In the genomic region with DNA sequence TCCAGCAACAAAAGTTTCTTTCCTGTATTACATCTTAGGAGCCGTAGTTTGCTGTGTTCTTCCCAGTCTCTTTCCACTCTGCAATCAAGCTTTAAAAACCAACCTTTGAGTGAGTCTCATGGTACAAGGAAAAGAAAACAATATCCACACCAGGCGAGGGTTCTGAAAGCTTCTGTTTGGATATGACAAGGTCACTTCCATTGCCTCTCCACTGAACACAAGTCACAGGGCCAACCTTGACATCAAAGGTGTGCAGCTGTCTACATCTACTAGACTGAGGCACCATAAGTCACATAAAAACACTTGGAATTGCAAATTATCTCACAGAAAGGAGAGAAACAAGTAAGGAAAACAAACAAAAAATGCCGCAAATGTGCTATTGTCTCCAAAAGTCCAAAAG, we compare ENCODE assay signal across 3 cellular contexts.
TF ChIP-seq lines count a peak whose summit lies in the region.

No MANE protein-coding gene starts in this region.

TF ChIP-seq in HepG2, 621 proteins besides CTCF, POLR2A, EP300 and RAD21:
- TF ChIP-seq ZBTB37 (CRISPR knock-in tag; IDR thresholded peaks at IDR 0.05) (no peak), ZNF790 (CRISPR knock-in tag; IDR thresholded peaks at IDR 0.05; ENCODE audit: borderline replicate concordance) (no peak), SOX6 (IDR thresholded peaks at IDR 0.05) (no peak), SOX6 (CRISPR knock-in tag; IDR thresholded peaks at IDR 0.05) (peak; percentile 49), ZMYM4 (CRISPR knock-in tag; IDR thresholded peaks at IDR 0.05) (peak; percentile 45; the same call in 1 of the 2 replicates), SOX13 (IDR thresholded peaks at IDR 0.05) (no peak), SOX13 (CRISPR knock-in tag; conservative IDR thresholded peaks at IDR 0.05 in 1 of 2, IDR thresholded peaks at IDR 0.05 in 1 of 2) (peak in 1 of 2 experiments; percentile 34; a peak in 1 of 4 replicates), HOXA7 (CRISPR knock-in tag; IDR thresholded peaks at IDR 0.05) (no peak), SKI (IDR thresholded peaks at IDR 0.05; ENCODE audit: partially characterized antibody) (peak; percentile 16), ZNF317 (CRISPR knock-in tag; IDR thresholded peaks at IDR 0.05) (peak; percentile 52; the same call in 1 of the 2 replicates), RARA (CRISPR knock-in tag; IDR thresholded peaks at IDR 0.05) (peak; percentile 40; the same call in 1 of the 2 replicates)
- TF ChIP-seq, protein P1, sequence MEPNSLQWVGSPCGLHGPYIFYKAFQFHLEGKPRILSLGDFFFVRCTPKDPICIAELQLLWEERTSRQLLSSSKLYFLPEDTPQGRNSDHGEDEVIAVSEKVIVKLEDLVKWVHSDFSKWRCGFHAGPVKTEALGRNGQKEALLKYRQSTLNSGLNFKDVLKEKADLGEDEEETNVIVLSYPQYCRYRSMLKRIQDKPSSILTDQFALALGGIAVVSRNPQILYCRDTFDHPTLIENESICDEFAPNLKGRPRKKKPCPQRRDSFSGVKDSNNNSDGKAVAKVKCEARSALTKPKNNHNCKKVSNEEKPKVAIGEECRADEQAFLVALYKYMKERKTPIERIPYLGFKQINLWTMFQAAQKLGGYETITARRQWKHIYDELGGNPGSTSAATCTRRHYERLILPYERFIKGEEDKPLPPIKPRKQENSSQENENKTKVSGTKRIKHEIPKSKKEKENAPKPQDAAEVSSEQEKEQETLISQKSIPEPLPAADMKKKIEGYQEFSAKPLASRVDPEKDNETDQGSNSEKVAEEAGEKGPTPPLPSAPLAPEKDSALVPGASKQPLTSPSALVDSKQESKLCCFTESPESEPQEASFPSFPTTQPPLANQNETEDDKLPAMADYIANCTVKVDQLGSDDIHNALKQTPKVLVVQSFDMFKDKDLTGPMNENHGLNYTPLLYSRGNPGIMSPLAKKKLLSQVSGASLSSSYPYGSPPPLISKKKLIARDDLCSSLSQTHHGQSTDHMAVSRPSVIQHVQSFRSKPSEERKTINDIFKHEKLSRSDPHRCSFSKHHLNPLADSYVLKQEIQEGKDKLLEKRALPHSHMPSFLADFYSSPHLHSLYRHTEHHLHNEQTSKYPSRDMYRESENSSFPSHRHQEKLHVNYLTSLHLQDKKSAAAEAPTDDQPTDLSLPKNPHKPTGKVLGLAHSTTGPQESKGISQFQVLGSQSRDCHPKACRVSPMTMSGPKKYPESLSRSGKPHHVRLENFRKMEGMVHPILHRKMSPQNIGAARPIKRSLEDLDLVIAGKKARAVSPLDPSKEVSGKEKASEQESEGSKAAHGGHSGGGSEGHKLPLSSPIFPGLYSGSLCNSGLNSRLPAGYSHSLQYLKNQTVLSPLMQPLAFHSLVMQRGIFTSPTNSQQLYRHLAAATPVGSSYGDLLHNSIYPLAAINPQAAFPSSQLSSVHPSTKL (CRISPR knock-in tag; IDR thresholded peaks at IDR 0.05) = peak; percentile 19; the same call in 1 of the 2 replicates

TF ChIP-seq in GM23338, 12 proteins besides CTCF, POLR2A, EP300 and RAD21 (continues in another document):
- TF ChIP-seq ZNF331 (CRISPR knock-in tag; IDR thresholded peaks at IDR 0.05; ENCODE audit: low read depth) (no peak), EZH2 (IDR thresholded peaks at IDR 0.05; ENCODE audit: low read depth, unreplicated experiment) (no peak), POLR2AphosphoS5 (IDR thresholded peaks at IDR 0.05; ENCODE audit: low read depth) (no peak), EZH2phosphoT487 (IDR thresholded peaks at IDR 0.05; ENCODE audit: unreplicated experiment) (no peak), ZNF114 (CRISPR knock-in tag; IDR thresholded peaks at IDR 0.05) (no peak), STAT1 (IDR thresholded peaks at IDR 0.05; ENCODE audit: unreplicated experiment) (no peak), NANOG (IDR thresholded peaks at IDR 0.05; ENCODE audit: borderline replicate concordance) (no peak), JUNB (IDR thresholded peaks at IDR 0.05; ENCODE audit: unreplicated experiment) (no peak), ETS1 (IDR thresholded peaks at IDR 0.05) (no peak), CREB1 (CRISPR knock-in tag; IDR thresholded peaks at IDR 0.05; ENCODE audit: low read depth) (no peak)
- TF ChIP-seq, protein P2, sequence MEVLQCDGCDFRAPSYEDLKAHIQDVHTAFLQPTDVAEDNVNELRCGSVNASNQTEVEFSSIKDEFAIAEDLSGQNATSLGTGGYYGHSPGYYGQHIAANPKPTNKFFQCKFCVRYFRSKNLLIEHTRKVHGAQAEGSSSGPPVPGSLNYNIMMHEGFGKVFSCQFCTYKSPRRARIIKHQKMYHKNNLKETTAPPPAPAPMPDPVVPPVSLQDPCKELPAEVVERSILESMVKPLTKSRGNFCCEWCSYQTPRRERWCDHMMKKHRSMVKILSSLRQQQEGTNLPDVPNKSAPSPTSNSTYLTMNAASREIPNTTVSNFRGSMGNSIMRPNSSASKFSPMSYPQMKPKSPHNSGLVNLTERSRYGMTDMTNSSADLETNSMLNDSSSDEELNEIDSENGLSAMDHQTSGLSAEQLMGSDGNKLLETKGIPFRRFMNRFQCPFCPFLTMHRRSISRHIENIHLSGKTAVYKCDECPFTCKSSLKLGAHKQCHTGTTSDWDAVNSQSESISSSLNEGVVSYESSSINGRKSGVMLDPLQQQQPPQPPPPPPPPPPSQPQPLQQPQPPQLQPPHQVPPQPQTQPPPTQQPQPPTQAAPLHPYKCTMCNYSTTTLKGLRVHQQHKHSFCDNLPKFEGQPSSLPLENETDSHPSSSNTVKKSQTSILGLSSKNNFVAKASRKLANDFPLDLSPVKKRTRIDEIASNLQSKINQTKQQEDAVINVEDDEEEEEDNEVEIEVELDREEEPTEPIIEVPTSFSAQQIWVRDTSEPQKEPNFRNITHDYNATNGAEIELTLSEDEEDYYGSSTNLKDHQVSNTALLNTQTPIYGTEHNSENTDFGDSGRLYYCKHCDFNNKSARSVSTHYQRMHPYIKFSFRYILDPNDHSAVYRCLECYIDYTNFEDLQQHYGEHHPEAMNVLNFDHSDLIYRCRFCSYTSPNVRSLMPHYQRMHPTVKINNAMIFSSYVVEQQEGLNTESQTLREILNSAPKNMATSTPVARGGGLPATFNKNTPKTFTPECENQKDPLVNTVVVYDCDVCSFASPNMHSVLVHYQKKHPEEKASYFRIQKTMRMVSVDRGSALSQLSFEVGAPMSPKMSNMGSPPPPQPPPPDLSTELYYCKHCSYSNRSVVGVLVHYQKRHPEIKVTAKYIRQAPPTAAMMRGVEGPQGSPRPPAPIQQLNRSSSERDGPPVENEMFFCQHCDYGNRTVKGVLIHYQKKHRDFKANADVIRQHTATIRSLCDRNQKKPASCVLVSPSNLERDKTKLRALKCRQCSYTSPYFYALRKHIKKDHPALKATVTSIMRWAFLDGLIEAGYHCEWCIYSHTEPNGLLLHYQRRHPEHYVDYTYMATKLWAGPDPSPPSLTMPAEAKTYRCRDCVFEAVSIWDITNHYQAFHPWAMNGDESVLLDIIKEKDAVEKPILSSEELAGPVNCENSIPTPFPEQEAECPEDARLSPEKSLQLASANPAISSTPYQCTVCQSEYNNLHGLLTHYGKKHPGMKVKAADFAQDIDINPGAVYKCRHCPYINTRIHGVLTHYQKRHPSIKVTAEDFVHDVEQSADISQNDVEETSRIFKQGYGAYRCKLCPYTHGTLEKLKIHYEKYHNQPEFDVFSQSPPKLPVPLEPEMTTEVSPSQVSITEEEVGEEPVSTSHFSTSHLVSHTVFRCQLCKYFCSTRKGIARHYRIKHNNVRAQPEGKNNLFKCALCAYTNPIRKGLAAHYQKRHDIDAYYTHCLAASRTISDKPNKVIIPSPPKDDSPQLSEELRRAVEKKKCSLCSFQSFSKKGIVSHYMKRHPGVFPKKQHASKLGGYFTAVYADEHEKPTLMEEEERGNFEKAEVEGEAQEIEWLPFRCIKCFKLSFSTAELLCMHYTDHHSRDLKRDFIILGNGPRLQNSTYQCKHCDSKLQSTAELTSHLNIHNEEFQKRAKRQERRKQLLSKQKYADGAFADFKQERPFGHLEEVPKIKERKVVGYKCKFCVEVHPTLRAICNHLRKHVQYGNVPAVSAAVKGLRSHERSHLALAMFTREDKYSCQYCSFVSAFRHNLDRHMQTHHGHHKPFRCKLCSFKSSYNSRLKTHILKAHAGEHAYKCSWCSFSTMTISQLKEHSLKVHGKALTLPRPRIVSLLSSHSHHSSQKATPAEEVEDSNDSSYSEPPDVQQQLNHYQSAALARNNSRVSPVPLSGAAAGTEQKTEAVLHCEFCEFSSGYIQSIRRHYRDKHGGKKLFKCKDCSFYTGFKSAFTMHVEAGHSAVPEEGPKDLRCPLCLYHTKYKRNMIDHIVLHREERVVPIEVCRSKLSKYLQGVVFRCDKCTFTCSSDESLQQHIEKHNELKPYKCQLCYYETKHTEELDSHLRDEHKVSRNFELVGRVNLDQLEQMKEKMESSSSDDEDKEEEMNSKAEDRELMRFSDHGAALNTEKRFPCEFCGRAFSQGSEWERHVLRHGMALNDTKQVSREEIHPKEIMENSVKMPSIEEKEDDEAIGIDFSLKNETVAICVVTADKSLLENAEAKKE (CRISPR knock-in tag; IDR thresholded peaks at IDR 0.05) = no peak

TF ChIP-seq in H1, 55 proteins besides CTCF, POLR2A, EP300 and RAD21 (continues in another document):
- TF ChIP-seq CHD7 (IDR thresholded peaks at IDR 0.05; ENCODE audit: insufficient replicate concordance, low read length) (no peak), JUN (IDR thresholded peaks at IDR 0.05; ENCODE audit: low read depth, low read length) (no peak), TAF1 (IDR thresholded peaks at IDR 0.05; ENCODE audit: low read depth, low read length) (no peak), BCL11A (IDR thresholded peaks at IDR 0.05; ENCODE audit: low read depth in 2 of 2, low read length in 2 of 2) (no peak)
- TF ChIP-seq, protein P3, sequence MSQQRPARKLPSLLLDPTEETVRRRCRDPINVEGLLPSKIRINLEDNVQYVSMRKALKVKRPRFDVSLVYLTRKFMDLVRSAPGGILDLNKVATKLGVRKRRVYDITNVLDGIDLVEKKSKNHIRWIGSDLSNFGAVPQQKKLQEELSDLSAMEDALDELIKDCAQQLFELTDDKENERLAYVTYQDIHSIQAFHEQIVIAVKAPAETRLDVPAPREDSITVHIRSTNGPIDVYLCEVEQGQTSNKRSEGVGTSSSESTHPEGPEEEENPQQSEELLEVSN (IDR thresholded peaks at IDR 0.05) = no peak
- TF ChIP-seq, protein P4, sequence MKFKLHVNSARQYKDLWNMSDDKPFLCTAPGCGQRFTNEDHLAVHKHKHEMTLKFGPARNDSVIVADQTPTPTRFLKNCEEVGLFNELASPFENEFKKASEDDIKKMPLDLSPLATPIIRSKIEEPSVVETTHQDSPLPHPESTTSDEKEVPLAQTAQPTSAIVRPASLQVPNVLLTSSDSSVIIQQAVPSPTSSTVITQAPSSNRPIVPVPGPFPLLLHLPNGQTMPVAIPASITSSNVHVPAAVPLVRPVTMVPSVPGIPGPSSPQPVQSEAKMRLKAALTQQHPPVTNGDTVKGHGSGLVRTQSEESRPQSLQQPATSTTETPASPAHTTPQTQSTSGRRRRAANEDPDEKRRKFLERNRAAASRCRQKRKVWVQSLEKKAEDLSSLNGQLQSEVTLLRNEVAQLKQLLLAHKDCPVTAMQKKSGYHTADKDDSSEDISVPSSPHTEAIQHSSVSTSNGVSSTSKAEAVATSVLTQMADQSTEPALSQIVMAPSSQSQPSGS (IDR thresholded peaks at IDR 0.05; ENCODE audit: low read length) = no peak
